ENCODE assay signal across 17 cellular contexts in the genomic region with DNA sequence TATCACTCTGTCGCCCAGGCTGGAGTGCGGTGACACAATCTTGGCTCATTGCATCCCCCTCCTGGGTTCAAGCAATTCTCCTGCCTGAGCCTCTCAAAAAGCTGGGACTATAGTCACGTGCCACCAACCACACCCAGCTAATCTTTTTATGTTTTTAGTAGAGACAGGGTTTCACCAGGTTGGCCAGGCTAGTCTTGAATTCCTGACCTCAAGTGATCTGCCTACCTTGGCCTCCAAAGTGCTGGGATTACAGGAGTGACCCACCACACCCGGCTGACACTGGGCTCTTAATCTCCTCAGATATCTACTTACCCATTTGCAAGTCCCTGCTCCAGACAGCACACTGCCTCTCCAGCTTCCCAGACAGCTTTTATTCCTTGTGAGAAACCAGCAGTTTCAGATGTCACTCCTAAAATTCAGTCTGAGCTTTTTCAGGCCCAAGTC.
"Had no signal": no experiment of that assay in that cellular context is flagged by ENCODE, and none has a peak within 500 bp of the region (broad histone marks: within the 10 kb centered on the region; RNA-seq: fewer than 3 reads in every experiment).

No MANE protein-coding gene starts in this region.

- H3K36me3 ChIP-seq: tibial artery had no signal

- H3K4me2 ChIP-seq: SK-N-SH had no signal

- H3K27ac ChIP-seq: tibial artery, VCaP had no signal

- DNase-seq: activated CD4-positive, alpha-beta T cell treated with anti-CD3 and anti-CD28 coated beads for 4 hours; activated CD8-positive, alpha-beta T cell treated with anti-CD3 and anti-CD28 coated beads, Interleukin-2, amount 10 ng/mL, durations not matched to agents 7 days and 5 days; activated effector memory CD4-positive, alpha-beta T cell treated with Interleukin-2 at 50 U/mL for 16 hours; activated T-cell treated with anti-CD3 and anti-CD28 coated beads for 4 hours; amniotic stem cell; body of pancreas; dermis blood vessel endothelial cell; hypothalamus; mammary epithelial cell; SK-N-SH; stimulated activated CD4-positive, alpha-beta T cell treated with anti-CD3 and anti-CD28 coated beads, Interleukin-4, amount 100 ng/mL, for 4 hours; T-helper 1 cell; tibial artery had no signal

- H3K36me3 Mint-ChIP-seq: activated naive CD4-positive, alpha-beta T cell treated with anti-CD3 and anti-CD28 coated beads, Interleukin-2, amount 50 U/mL, for 24 hours; natural killer cell treated with Interleukin-12 subunit alpha and Interleukin-12 subunit beta and Interleukin-15 and Interleukin-18, amount 100 ng/mL, for 72 hours had no signal

- H3K4me3 Mint-ChIP-seq: activated CD8-positive, alpha-beta T cell treated with anti-CD3 and anti-CD28 coated beads, Interleukin-2, amount 10 ng/mL, durations not matched to agents 7 days and 5 days; activated naive CD4-positive, alpha-beta T cell treated with anti-CD3 and anti-CD28 coated beads, Interleukin-2, amount 50 U/mL, for 24 hours; central memory CD8-positive, alpha-beta T cell; natural killer cell treated with Interleukin-12 subunit alpha and Interleukin-12 subunit beta and Interleukin-15 and Interleukin-18, amount 100 ng/mL, for 72 hours had no signal

- H3K4me1 ChIP-seq: tibial artery had no signal

- H3K9me2 ChIP-seq: SK-N-SH had no signal

- H3K9me3 Mint-ChIP-seq: activated naive CD4-positive, alpha-beta T cell treated with anti-CD3 and anti-CD28 coated beads, Interleukin-2, amount 50 U/mL, for 24 hours; central memory CD8-positive, alpha-beta T cell; natural killer cell treated with Interleukin-12 subunit alpha and Interleukin-12 subunit beta and Interleukin-15 and Interleukin-18, amount 100 ng/mL, for 72 hours had no signal

- H3K9me3 ChIP-seq: body of pancreas, SK-N-SH, tibial artery had no signal

- H3K27ac Mint-ChIP-seq: activated CD8-positive, alpha-beta T cell treated with anti-CD3 and anti-CD28 coated beads, Interleukin-2, amount 10 ng/mL, durations not matched to agents 7 days and 5 days; activated naive CD4-positive, alpha-beta T cell treated with anti-CD3 and anti-CD28 coated beads, Interleukin-2, amount 50 U/mL, for 24 hours; natural killer cell treated with Interleukin-12 subunit alpha and Interleukin-12 subunit beta and Interleukin-15 and Interleukin-18, amount 100 ng/mL, for 72 hours had no signal

- ATAC-seq: activated CD8-positive, alpha-beta T cell treated with anti-CD3 and anti-CD28 coated beads, Interleukin-2, amount 10 ng/mL, durations not matched to agents 7 days and 5 days; body of pancreas; natural killer cell treated with Interleukin-12 subunit alpha and Interleukin-12 subunit beta and Interleukin-15 and Interleukin-18, amount 100 ng/mL, for 72 hours had no signal

- H3K4me3 ChIP-seq: body of pancreas, tibial artery had no signal

- H3K27me3 ChIP-seq: body of pancreas, tibial artery had no signal

- H3K4me1 Mint-ChIP-seq: activated naive CD4-positive, alpha-beta T cell treated with anti-CD3 and anti-CD28 coated beads, Interleukin-2, amount 50 U/mL, for 24 hours; central memory CD8-positive, alpha-beta T cell had no signal
